In the genomic region with DNA sequence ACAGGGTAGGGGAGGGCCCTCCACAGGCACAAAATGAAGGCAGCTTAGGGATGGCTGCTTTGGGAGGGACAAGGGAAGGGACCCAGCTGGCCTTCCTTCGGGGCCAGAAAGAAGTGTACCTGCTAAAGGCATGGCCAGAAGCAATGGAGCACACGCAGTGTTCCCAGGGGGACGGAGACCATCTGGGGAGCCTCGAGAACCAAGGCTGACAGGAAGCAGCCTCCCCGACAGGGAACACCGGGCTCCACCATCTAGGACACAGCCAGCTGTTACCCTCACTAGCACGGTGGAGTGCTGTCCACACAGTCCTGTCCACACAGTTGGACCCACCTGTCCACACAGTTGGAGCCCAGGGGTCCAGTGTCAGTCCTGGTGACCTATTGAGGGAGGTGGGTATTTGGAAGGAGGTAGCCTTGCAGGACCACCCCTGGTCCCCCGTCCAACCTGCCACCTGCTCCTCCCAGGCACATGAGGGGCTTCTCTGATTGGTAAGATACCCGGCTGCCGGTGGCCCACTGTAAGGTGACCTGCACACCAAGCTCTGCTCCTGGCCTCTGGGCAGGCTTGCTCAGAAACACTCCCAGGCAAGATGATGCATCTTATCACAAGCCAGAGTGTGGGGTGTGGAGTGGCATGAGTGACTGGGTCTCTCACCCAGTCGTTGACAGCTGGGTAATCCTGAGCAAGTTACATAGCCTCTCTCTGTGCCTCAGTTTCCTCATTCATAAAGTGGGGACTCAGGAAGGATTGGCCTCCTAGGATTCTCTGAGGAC, we compare ENCODE assay signal across 14 cellular contexts. TPM values are rescaled to one million over a fixed set of nuclear protein-coding genes. Genes with fewer than 3 reads are reported as not detected.
A peak's percentile ranks its signal among the peaks of the same experiment; 100 is the strongest.
DNase-seq lines count a peak whose midpoint lies in the region; ATAC-seq, FAIRE-seq and TF ChIP-seq lines count a peak whose summit lies in the region.
"Had no signal": no experiment of that assay in that cellular context is flagged by ENCODE, and none has a peak within 500 bp of the region (broad histone marks: within the 10 kb centered on the region; RNA-seq: fewer than 3 reads in every experiment).

No MANE protein-coding gene starts in this region.

- peak; percentile 66 for DNase-seq in activated CD4-positive, alpha-beta T cell treated with anti-CD3 and anti-CD28 coated beads for 48 hours
- no peak for DNase-seq in activated CD4-positive, alpha-beta T cell treated with anti-CD3 and anti-CD28 coated beads for 1 hour
- no peak for DNase-seq in activated T-helper 2 cell treated with anti-CD3 and anti-CD28 coated beads, Interferon-gamma antibody, Interleukin-2, Interleukin-4, amounts not matched to agents 10 μg/mL and 5 μg/mL and 100 μg/mL, durations not matched to agents 14 hours and 24 hours and 36 hours (ENCODE audit: low spot score)
- DNase-seq in hepatic stellate cell (ENCODE audit: low spot score) (peak; percentile 77), WTC11 (ENCODE audit: low spot score) (no peak), GM12892 (ENCODE audit: insufficient read length) (no peak)
- DNase-seq: activated B cell treated with CpG ODN at 0.5 μM for 24 hours, cerebellar nuclear complex, NCI-H526 treated with DMSO at 0.1 percent for 48 hours, substantia nigra had no signal

- ATAC-seq in WTC11 (no peak), HG03520 (IDR thresholded peaks at IDR 0.05; ENCODE audit: unreplicated experiment) (no peak)
- ATAC-seq: sciatic nerve had no signal

- FAIRE-seq in GM12892 (lab: Jason Lieb, UNC), result no peak

- peak overlapping the region; percentile 20 for H3K4me3 Mint-ChIP-seq in activated T-helper 2 cell treated with anti-CD3 and anti-CD28 coated beads, Interferon-gamma antibody, Interleukin-2, Interleukin-4, amounts not matched to agents 10 μg/mL and 5 μg/mL and 100 μg/mL, durations not matched to agents 14 hours and 24 hours and 36 hours (ENCODE audit: low read depth)
- H3K4me3 Mint-ChIP-seq in WTC11, result no peak overlapping the region
- H3K4me3 Mint-ChIP-seq: activated B cell treated with CpG ODN at 0.5 μM for 24 hours, GM23338 had no signal

- CTCF ChIA-PET in WTC11 (lab: Charles Lee), result interaction anchor here (1.0 to 1.4 kb wide), 9 partner anchors 9 to 198 kb away, joined by 3 to 8 read pairs (median 4); partner anchors contain the start of gene AFAP1

- intact Hi-C loops in activated T-helper 2 cell treated with anti-CD3 and anti-CD28 coated beads, Interferon-gamma antibody, Interleukin-2, Interleukin-4, amounts not matched to agents 10 μg/mL and 5 μg/mL and 100 μg/mL, durations not matched to agents 14 hours and 24 hours and 36 hours (cut with micrococcal nuclease), result loop anchor here (1.0 to 10.0 kb wide), 6 partner anchors 9 to 1775 kb away; no protein-coding TSS in a partner anchor

- POLR2A ChIA-PET in WTC11 (lab: Charles Lee), result interaction anchor here (0.7 to 1.2 kb wide), 2 partner anchors 20 to 155 kb away, joined by 3 to 4 read pairs; no protein-coding TSS in a partner anchor

- H3K27me3 Mint-ChIP-seq in activated T-helper 2 cell treated with anti-CD3 and anti-CD28 coated beads, Interferon-gamma antibody, Interleukin-2, Interleukin-4, amounts not matched to agents 10 μg/mL and 5 μg/mL and 100 μg/mL, durations not matched to agents 14 hours and 24 hours and 36 hours (ENCODE audit: low read depth), result no peaks in the 10 kb centered on the region
- H3K27me3 Mint-ChIP-seq in WTC11 (ENCODE audit: low read depth), result no peaks in the 10 kb centered on the region

- H3K9ac ChIP-seq in stomach smooth muscle (ENCODE audit: low read length in 2 of 2), result peak overlapping the region; percentile 1 to 21

- no peaks in the 10 kb centered on the region for H3K27me3 ChIP-seq in stomach smooth muscle (ENCODE audit: control insufficient read depth in 1 of 2, insufficient read depth in 2 of 2, low read length in 2 of 2)

- H3K4me1 ChIP-seq in stomach smooth muscle (ENCODE audit: control insufficient read depth, insufficient read depth, low read length), result peaks cover 25% of the 10 kb centered on the region

- H3K4me1 Mint-ChIP-seq in activated T-helper 2 cell treated with anti-CD3 and anti-CD28 coated beads, Interferon-gamma antibody, Interleukin-2, Interleukin-4, amounts not matched to agents 10 μg/mL and 5 μg/mL and 100 μg/mL, durations not matched to agents 14 hours and 24 hours and 36 hours (ENCODE audit: low read depth), result peaks cover 47% of the 10 kb centered on the region
- H3K4me1 Mint-ChIP-seq in WTC11, result peaks cover 36% of the 10 kb centered on the region

- H3K36me3 ChIP-seq in stomach smooth muscle (ENCODE audit: control insufficient read depth in 2 of 2, insufficient read depth in 2 of 2, low read length in 2 of 2), result no peaks in the 10 kb centered on the region

- no peak for TF ChIP-seq CTCF in WTC11 (IDR thresholded peaks at IDR 0.05)

- H3K27ac Mint-ChIP-seq in activated T-helper 2 cell treated with anti-CD3 and anti-CD28 coated beads, Interferon-gamma antibody, Interleukin-2, Interleukin-4, amounts not matched to agents 10 μg/mL and 5 μg/mL and 100 μg/mL, durations not matched to agents 14 hours and 24 hours and 36 hours, result peak overlapping the region; percentile 94
- H3K27ac Mint-ChIP-seq in WTC11, result no peak overlapping the region
- H3K27ac Mint-ChIP-seq: activated B cell treated with CpG ODN at 0.5 μM for 24 hours, GM23338 had no signal

- no peaks in the 10 kb centered on the region for H3K9me3 ChIP-seq in stomach smooth muscle (ENCODE audit: control insufficient read depth in 2 of 2, low read length in 2 of 2)

- peak overlapping the region in 1 of 2 donors; percentile 3 for H3K4me3 ChIP-seq in stomach smooth muscle (ENCODE audit: low read length in 2 of 2)
- H3K4me3 ChIP-seq: GM23338 had no signal

- H3K27ac ChIP-seq in stomach smooth muscle (ENCODE audit: low read length), result peak overlapping the region; percentile 85

- no peaks in the 10 kb centered on the region for H3K9me3 Mint-ChIP-seq in activated T-helper 2 cell treated with anti-CD3 and anti-CD28 coated beads, Interferon-gamma antibody, Interleukin-2, Interleukin-4, amounts not matched to agents 10 μg/mL and 5 μg/mL and 100 μg/mL, durations not matched to agents 14 hours and 24 hours and 36 hours
- no peaks in the 10 kb centered on the region for H3K9me3 Mint-ChIP-seq in WTC11
- H3K9me3 Mint-ChIP-seq: activated B cell treated with CpG ODN at 0.5 μM for 24 hours, GM23338 had no signal

- no peaks in the 10 kb centered on the region for H3K36me3 Mint-ChIP-seq in activated T-helper 2 cell treated with anti-CD3 and anti-CD28 coated beads, Interferon-gamma antibody, Interleukin-2, Interleukin-4, amounts not matched to agents 10 μg/mL and 5 μg/mL and 100 μg/mL, durations not matched to agents 14 hours and 24 hours and 36 hours (ENCODE audit: low read depth)
- H3K36me3 Mint-ChIP-seq in WTC11, result no peaks in the 10 kb centered on the region

- TF ChIP-seq POLR2A in GM12892 (IDR thresholded peaks at IDR 0.05; ENCODE audit: low read depth, low read length), result no peak

TF ChIP-seq in WTC11, 78 proteins besides CTCF, POLR2A, EP300 and RAD21 (continues in another document):
- TF ChIP-seq, protein P1, sequence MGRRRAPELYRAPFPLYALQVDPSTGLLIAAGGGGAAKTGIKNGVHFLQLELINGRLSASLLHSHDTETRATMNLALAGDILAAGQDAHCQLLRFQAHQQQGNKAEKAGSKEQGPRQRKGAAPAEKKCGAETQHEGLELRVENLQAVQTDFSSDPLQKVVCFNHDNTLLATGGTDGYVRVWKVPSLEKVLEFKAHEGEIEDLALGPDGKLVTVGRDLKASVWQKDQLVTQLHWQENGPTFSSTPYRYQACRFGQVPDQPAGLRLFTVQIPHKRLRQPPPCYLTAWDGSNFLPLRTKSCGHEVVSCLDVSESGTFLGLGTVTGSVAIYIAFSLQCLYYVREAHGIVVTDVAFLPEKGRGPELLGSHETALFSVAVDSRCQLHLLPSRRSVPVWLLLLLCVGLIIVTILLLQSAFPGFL (CRISPR knock-in tag; IDR thresholded peaks at IDR 0.05; ENCODE audit: borderline replicate concordance), result no peak
- TF ChIP-seq ARID4B (CRISPR knock-in tag; IDR thresholded peaks at IDR 0.05; ENCODE audit: borderline replicate concordance), result no peak
- TF ChIP-seq USF2 (CRISPR knock-in tag; IDR thresholded peaks at IDR 0.05), result no peak

RNA-seq across cellular contexts. Expression of gene AFAP1, which starts 20.5 kb away (rescaled TPM):
- 53.7 and 57.6 TPM in 2 replicates for total RNA-seq in activated T-helper 2 cell treated with anti-CD3 and anti-CD28 coated beads, Interferon-gamma antibody, Interleukin-2, Interleukin-4, amounts not matched to agents 10 μg/mL and 5 μg/mL and 100 μg/mL, durations not matched to agents 14 hours and 24 hours and 36 hours
- total RNA-seq in WTC11 (2021), result 17.6 to 23.6 TPM (median 18.0 TPM) in 3 replicates
- 0.28 TPM for polyA plus RNA-seq in GM12892 (2012; ENCODE audit: missing spikeins)

Comparison
In these comparisons a context has a peak if more than half of its experiments do, and no peak if none do; other contexts are left out.
1. DNase-seq: peak in activated CD4-positive, alpha-beta T cell treated with anti-CD3 and anti-CD28 coated beads for 48 hours (single experiment) and hepatic stellate cell (single experiment); none in activated CD4-positive, alpha-beta T cell treated with anti-CD3 and anti-CD28 coated beads for 1 hour (single experiment), activated T-helper 2 cell treated with anti-CD3 and anti-CD28 coated beads, Interferon-gamma antibody, Interleukin-2, Interleukin-4, amounts not matched to agents 10 μg/mL and 5 μg/mL and 100 μg/mL, durations not matched to agents 14 hours and 24 hours and 36 hours (single experiment), WTC11 (single experiment) and GM12892 (single experiment).